In genomic region chr2:172464340-172465129, GRCh38 we compare ENCODE assay signal across 14 cellular contexts. TPM values are rescaled to one million over a fixed set of nuclear protein-coding genes. Genes with fewer than 3 reads are reported as not detected.
DNase-seq lines count a peak whose midpoint lies in the region; ATAC-seq, FAIRE-seq and TF ChIP-seq lines count a peak whose summit lies in the region.
"Had no signal": no experiment of that assay in that cellular context is flagged by ENCODE, and none has a peak within 500 bp of the region (broad histone marks: within the 10 kb centered on the region; RNA-seq: fewer than 3 reads in every experiment).

No MANE protein-coding gene starts in this region.

- POLR2A ChIA-PET in A549 (lab: Yijun Ruan, JAX), result no interaction called here

- H3K27ac ChIP-seq in A549 (peak overlapping the region in 1 of 2 experiments; percentile 24; a peak in 3 of 6 replicates), muscle layer of duodenum (ENCODE audit: low read length) (peak overlapping the region; percentile 74)
- H3K27ac ChIP-seq: adrenal gland; BLaER1 treated with 17β-estradiol and CSF1 and Interleukin-3, amounts not matched to agents 10 nM and 100 nM had no signal

- peak overlapping the region; percentile 69; the same call in 2 of the 3 replicates for H3K4me2 ChIP-seq in A549

- TF ChIP-seq RAD21 in A549 (conservative IDR thresholded peaks at IDR 0.05 in 1 of 2, IDR thresholded peaks at IDR 0.05 in 1 of 2), result no peak

- H3K27me3 ChIP-seq in muscle layer of duodenum (ENCODE audit: low read depth, low read length), result no peaks in the 10 kb centered on the region
- H3K27me3 ChIP-seq: adrenal gland; BLaER1 treated with 17β-estradiol and CSF1 and Interleukin-3, amounts not matched to agents 10 nM and 100 nM had no signal

- TF ChIP-seq CTCF in A549 (IDR thresholded peaks at IDR 0.05), result no peak
- no peak for TF ChIP-seq CTCF in HFFc6 (IDR thresholded peaks at IDR 0.05)

- TF ChIP-seq EP300 in A549 (IDR thresholded peaks at IDR 0.05), result no peak

- 0 out of 2 replicates have a peak overlapping the region, but pooled peaks have one; percentile 80 for H3K4me3 Mint-ChIP-seq in HFFc6
- H3K4me3 Mint-ChIP-seq in activated naive CD8-positive, alpha-beta T cell treated with anti-CD3 and anti-CD28 coated beads, Interleukin-2, amount 50 U/mL, for 24 hours, result no peak overlapping the region

- peaks cover 8% of the 10 kb centered on the region; the same call in 2 of the 3 replicates for H3K4me1 ChIP-seq in A549
- H3K4me1 ChIP-seq in muscle layer of duodenum (ENCODE audit: control insufficient read depth in 1 of 2, insufficient read depth in 2 of 2, low read length in 2 of 2), result peaks cover 9 to 19% of the 10 kb centered on the region in 2 donors

- peaks cover 86% of the 10 kb centered on the region for H3K4me1 Mint-ChIP-seq in HFFc6 (ENCODE audit: low read depth)
- peaks cover 69% of the 10 kb centered on the region for H3K4me1 Mint-ChIP-seq in activated naive CD8-positive, alpha-beta T cell treated with anti-CD3 and anti-CD28 coated beads, Interleukin-2, amount 50 U/mL, for 24 hours

- no peaks in the 10 kb centered on the region for H3K9me3 ChIP-seq in A549
- H3K9me3 ChIP-seq in muscle layer of duodenum (ENCODE audit: control insufficient read depth in 1 of 2, low read length in 2 of 2), result no peaks in the 10 kb centered on the region
- H3K9me3 ChIP-seq: adrenal gland; BLaER1 treated with 17β-estradiol and CSF1 and Interleukin-3, amounts not matched to agents 10 nM and 100 nM; heart left ventricle had no signal

- peaks cover 0 to 4% of the 10 kb centered on the region in 2 donors for H3K36me3 ChIP-seq in muscle layer of duodenum (ENCODE audit: control insufficient read depth in 1 of 2, insufficient read depth in 2 of 2, low read length in 2 of 2)
- H3K36me3 ChIP-seq: adrenal gland; BLaER1 treated with 17β-estradiol and CSF1 and Interleukin-3, amounts not matched to agents 10 nM and 100 nM had no signal

- H3K27ac Mint-ChIP-seq in HFFc6, result peak overlapping the region; percentile 81
- peak overlapping the region; percentile 11 for H3K27ac Mint-ChIP-seq in activated naive CD8-positive, alpha-beta T cell treated with anti-CD3 and anti-CD28 coated beads, Interleukin-2, amount 50 U/mL, for 24 hours

- TF ChIP-seq POLR2A in A549 (IDR thresholded peaks at IDR 0.05; ENCODE audit: low read length), result no peak

- H3K27me3 Mint-ChIP-seq in HFFc6 (ENCODE audit: insufficient read depth), result peaks cover 2% of the 10 kb centered on the region; the same call in 1 of the 2 replicates
- H3K27me3 Mint-ChIP-seq in activated naive CD8-positive, alpha-beta T cell treated with anti-CD3 and anti-CD28 coated beads, Interleukin-2, amount 50 U/mL, for 24 hours, result no peaks in the 10 kb centered on the region

- no peak for FAIRE-seq in A549 (lab: Jason Lieb, UNC)

- H3K36me3 Mint-ChIP-seq in HFFc6 (ENCODE audit: low read depth), result no peaks in the 10 kb centered on the region
- peaks cover 3% of the 10 kb centered on the region for H3K36me3 Mint-ChIP-seq in activated naive CD8-positive, alpha-beta T cell treated with anti-CD3 and anti-CD28 coated beads, Interleukin-2, amount 50 U/mL, for 24 hours (ENCODE audit: low read depth)

- 72% methylated on average over 4 of the region's 4 CpGs for WGBS in A549 (ENCODE audit: missing lambda C conversion rate)

- no peak for ATAC-seq in A549
- no peak for ATAC-seq in activated naive CD8-positive, alpha-beta T cell treated with anti-CD3 and anti-CD28 coated beads, Interleukin-2, amount 50 U/mL, for 24 hours
- ATAC-seq in GM21723 (IDR thresholded peaks at IDR 0.05; ENCODE audit: unreplicated experiment), result no peak
- no peak for ATAC-seq in HG03378 (IDR thresholded peaks at IDR 0.05; ENCODE audit: unreplicated experiment)

- H3K9me3 Mint-ChIP-seq in HFFc6, result no peaks in the 10 kb centered on the region
- no peaks in the 10 kb centered on the region for H3K9me3 Mint-ChIP-seq in activated naive CD8-positive, alpha-beta T cell treated with anti-CD3 and anti-CD28 coated beads, Interleukin-2, amount 50 U/mL, for 24 hours

- CTCF ChIA-PET in A549 (lab: Yijun Ruan, JAX), result interaction anchor here (0.7 to 20.7 kb wide), 15 partner anchors 8 to 349 kb away, joined by 3 to 654 read pairs (median 4); partner anchors contain the start of gene ITGA6

- DNase-seq in A549 (ENCODE audit: low read depth in 1 of 2, low spot score in 1 of 2) (no peak), HFFc6 (no peak), RKO (ENCODE audit: low spot score) (no peak), HUDEP-2 (lab: John Stamatoyannopoulos, UW; ENCODE audit: unreplicated experiment in 76 of 76) (no peak)
- DNase-seq in activated naive CD8-positive, alpha-beta T cell treated with anti-CD3 and anti-CD28 coated beads, Interleukin-2, amount 50 U/mL, for 24 hours, result no peak
- DNase-seq: GM23248, KG1 had no signal

- H3K4me3 ChIP-seq in A549, result no peak overlapping the region
- no peak overlapping the region for H3K4me3 ChIP-seq in muscle layer of duodenum (ENCODE audit: low read depth in 1 of 2, low read length in 2 of 2)
- H3K4me3 ChIP-seq: BLaER1 treated with 17β-estradiol and CSF1 and Interleukin-3, amounts not matched to agents 10 nM and 100 nM; lung had no signal

TF ChIP-seq in A549, 52 proteins besides CTCF, POLR2A, EP300 and RAD21:
- TF ChIP-seq HOXB13 (CRISPR knock-in tag; IDR thresholded peaks at IDR 0.05; ENCODE audit: low read depth) (no peak), MAFK (IDR thresholded peaks at IDR 0.05; ENCODE audit: partially characterized antibody) (no peak), EHMT2 (IDR thresholded peaks at IDR 0.05; ENCODE audit: low read depth) (no peak), CEBPB (IDR thresholded peaks at IDR 0.05) (no peak), NFE2L2 (conservative IDR thresholded peaks at IDR 0.05; ENCODE audit: low read length) (no peak), FOSL2 (IDR thresholded peaks at IDR 0.05) (no peak), FOSL2 (CRISPR knock-in tag; IDR thresholded peaks at IDR 0.05) (no peak), ZNF302 (CRISPR knock-in tag; IDR thresholded peaks at IDR 0.05) (no peak)

RNA-seq across cellular contexts. Expression of gene ITGA6, which starts 37.1 kb away (rescaled TPM):
- 27.7 and 41.0 TPM in 2 replicates for polyA plus RNA-seq in A549 (2011; rRNA removed)
- polyA plus RNA-seq in A549 (2012; cell fraction: cytosol; rRNA removed), result 4.1 and 4.3 TPM in 2 replicates
- 6.9 and 11.9 TPM in 2 replicates for polyA plus RNA-seq in A549 (2012; cell fraction: nucleus; rRNA removed)
- polyA plus RNA-seq in A549 (2017; fragmentation: RNase III; extraction: RNeasy Plus Mini Kit Qiagen cat#74134 plus additional on column Dnase treatment), result 24.4 to 27.5 TPM (median 25.7 TPM) in 3 replicates
- polyA minus RNA-seq in A549 (2011; rRNA and poly(A)+ RNA removed), result 27.0 and 28.6 TPM in 2 replicates
- total RNA-seq in HFFc6 (2021; fragmentation: NEBNext Ultra II Directional; extraction: Animal tissue kit (Norgen Biotek cat#: 25700)), result 100 to 1,000 TPM; 143 to 270 (median 148) TPM
